In genomic region chr9:123318192-123318591, GRCh38 we compare ENCODE assay signal across 11 cellular contexts. TPM values are rescaled to one million over a fixed set of nuclear protein-coding genes. Genes with fewer than 3 reads are reported as not detected.
DNase-seq lines count a peak whose midpoint lies in the region; ATAC-seq and TF ChIP-seq lines count a peak whose summit lies in the region.
"Had no signal": no experiment of that assay in that cellular context is flagged by ENCODE, and none has a peak within 500 bp of the region (broad histone marks: within the 10 kb centered on the region; RNA-seq: fewer than 3 reads in every experiment).

No MANE protein-coding gene starts in this region.

- H3K79me2 ChIP-seq in OCI-LY1 (ENCODE audit: insufficient read depth, low read length): no peaks in the 10 kb centered on the region

- peak overlapping the region; percentile 35 for H3K27ac ChIP-seq in OCI-LY1 (ENCODE audit: low read depth, low read length, poor library complexity, severe bottlenecking)
- H3K27ac ChIP-seq in spleen: no peak overlapping the region
- H3K27ac ChIP-seq: cardiac muscle cell had no signal

- H2AFZ ChIP-seq in OCI-LY1 (ENCODE audit: low read length): no peak overlapping the region

- DNase-seq in spleen (peak; percentile 64), ureter (ENCODE audit: low spot score) (no peak), NCI-H1694 treated with DMSO at 0.1 percent for 48 hours (lab: John Stamatoyannopoulos, UW) (no peak), mucosa of gallbladder (ENCODE audit: low spot score) (no peak)
- DNase-seq: foreskin fibroblast; stimulated activated CD4-positive, alpha-beta T cell treated with anti-CD3 and anti-CD28 coated beads, Interleukin-2, amount 100 ng/mL, for 24 hours had no signal

- no peak for TF ChIP-seq POLR2A in spleen (IDR thresholded peaks at IDR 0.05)

- H3K4me1 ChIP-seq in OCI-LY1 (ENCODE audit: insufficient read depth, low read length, severe bottlenecking): peaks cover 61% of the 10 kb centered on the region
- peaks cover 3 to 52% (median 26%) of the 10 kb centered on the region in 6 donors for H3K4me1 ChIP-seq in spleen

- no peaks in the 10 kb centered on the region for H3F3A ChIP-seq in OCI-LY1 (ENCODE audit: insufficient read depth, low read length)

- TF ChIP-seq CTCF in OCI-LY1 (IDR thresholded peaks at IDR 0.05; ENCODE audit: low read length) (no peak), spleen (IDR thresholded peaks at IDR 0.05 in 8 of 11, conservative IDR thresholded peaks at IDR 0.05 in 3 of 11) (no peak)

- ATAC-seq in GM18870 (IDR thresholded peaks at IDR 0.05; ENCODE audit: unreplicated experiment) (peak; percentile 63), GM21825 (IDR thresholded peaks at IDR 0.05; ENCODE audit: unreplicated experiment) (peak; percentile 59)

- WGBS in spleen, 5 donors: 61 to 73% (median 67%) methylated on average over 9 of the region's 9 CpGs

- H3K4me3 ChIP-seq in OCI-LY1 (ENCODE audit: low read depth, low read length, poor library complexity, severe bottlenecking) (no peak overlapping the region), spleen (no peak overlapping the region)
- H3K4me3 ChIP-seq: cardiac muscle cell had no signal

- H4K20me1 ChIP-seq in OCI-LY1 (ENCODE audit: insufficient read depth, low read length): no peaks in the 10 kb centered on the region

- H3K27me3 ChIP-seq in OCI-LY1 (ENCODE audit: insufficient read depth, low read length): no peaks in the 10 kb centered on the region
- no peaks in the 10 kb centered on the region for H3K27me3 ChIP-seq in spleen (replicated peaks in 1 of 7)
- H3K27me3 ChIP-seq: cardiac muscle cell had no signal

- intact Hi-C loops in spleen (cut with DNase I; ENCODE audit: low total_unique reads): no loop called here

- no peak overlapping the region; the same call in 1 of the 2 replicates for H3K9ac ChIP-seq in OCI-LY1 (ENCODE audit: low read length)

- H3K9me2 ChIP-seq in OCI-LY1 (ENCODE audit: low read depth, low read length): no peaks in the 10 kb centered on the region

- H3K36me3 ChIP-seq in OCI-LY1 (ENCODE audit: insufficient read depth, low read length): no peaks in the 10 kb centered on the region
- no peaks in the 10 kb centered on the region for H3K36me3 ChIP-seq in spleen
- H3K36me3 ChIP-seq: cardiac muscle cell had no signal

- H3K9me3 ChIP-seq in OCI-LY1 (ENCODE audit: low read length) (no peaks in the 10 kb centered on the region), spleen (no peaks in the 10 kb centered on the region)

- no peak overlapping the region; the same call in 1 of the 2 replicates for H3K4me2 ChIP-seq in OCI-LY1 (ENCODE audit: low read length)

RNA-seq across cellular contexts. Expression of gene CRB2, which starts 37.8 kb away (rescaled TPM):
- total RNA-seq in spleen (1 to 10 TPM in 6 of 7 donors, under 1 TPM in 1; 0.34 to 3.0 (median 2.2) TPM), ureter (0.05 TPM), mucosa of gallbladder (0.06 TPM)
- 1 to 10 TPM in 1 of 3 donors, under 1 TPM in 2; 0.42 to 1.2 (median 0.52) TPM for polyA plus RNA-seq in spleen
- total RNA-seq: HT1080 had no signal

RNA-seq across cellular contexts. Expression of gene STRBP, which starts 49.8 kb away (rescaled TPM):
- 10 to 100 TPM; 23.8 to 48.4 (median 36.8) TPM for total RNA-seq in spleen
- polyA plus RNA-seq in spleen: 10 to 100 TPM; 30.9 to 57.1 (median 36.5) TPM
- 29.8 TPM for total RNA-seq in ureter
- total RNA-seq in mucosa of gallbladder: 37.2 TPM
